Comparison of ENCODE assay signal across 8 cellular contexts in the genomic region with DNA sequence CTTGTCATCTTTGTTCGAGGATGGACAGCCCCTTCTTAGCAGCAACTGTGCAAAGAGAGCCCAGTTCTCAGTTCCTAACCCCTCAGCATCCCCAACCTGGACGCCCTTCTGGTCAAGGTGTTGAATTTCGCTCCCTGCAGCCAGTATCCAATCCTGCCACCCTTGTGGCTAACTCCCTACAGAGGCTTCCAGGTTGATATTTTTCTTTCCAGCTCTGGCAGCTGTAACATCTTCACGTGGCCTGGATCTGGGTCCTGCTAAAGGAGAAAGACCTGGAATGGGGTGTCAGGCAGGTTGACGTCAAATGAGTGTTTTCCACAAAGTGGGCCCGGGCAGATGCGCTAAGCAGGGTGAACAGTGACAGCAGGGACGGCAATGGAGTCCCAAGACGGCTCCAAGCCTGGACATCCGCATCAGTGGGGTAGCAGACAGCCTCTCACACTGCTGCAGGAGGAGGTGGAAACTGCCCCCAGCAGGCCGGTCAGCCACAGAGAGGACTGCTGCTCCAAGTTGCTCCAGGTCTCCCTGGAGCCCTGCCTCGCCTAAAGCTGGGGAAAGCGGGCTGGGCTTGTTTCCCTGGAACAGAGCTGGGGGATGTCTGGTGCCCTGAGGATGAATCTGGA. TPM values are rescaled to one million over a fixed set of nuclear protein-coding genes. Genes with fewer than 3 reads are reported as not detected.
DNase-seq lines count a peak whose midpoint lies in the region; ATAC-seq and TF ChIP-seq lines count a peak whose summit lies in the region.

No MANE protein-coding gene starts in this region.

- H3K4me3 Mint-ChIP-seq in naive thymus-derived CD4-positive, alpha-beta T cell = peak overlapping the region; percentile 84 to 93 (median 89)

- H3K36me3 ChIP-seq in naive thymus-derived CD4-positive, alpha-beta T cell (ENCODE audit: control insufficient read depth in 2 of 3, insufficient read depth in 3 of 3, low read length in 3 of 3) = peaks cover 0 to 23% (median under 1%) of the 10 kb centered on the region in 3 experiments

- H3K4me3 ChIP-seq in AG09309 (ENCODE audit: control insufficient read depth, low read depth, low read length) (peak overlapping the region; percentile 76), choroid plexus epithelial cell (ENCODE audit: low read depth, low read length) (peak overlapping the region; percentile 77)
- peak overlapping the region; percentile 78 for H3K4me3 ChIP-seq in naive thymus-derived CD4-positive, alpha-beta T cell (ENCODE audit: low read length)

- no peaks in the 10 kb centered on the region for H3K9me3 Mint-ChIP-seq in naive thymus-derived CD4-positive, alpha-beta T cell

- peaks cover 7 to 24% (median 12%) of the 10 kb centered on the region in 5 donors for H3K36me3 Mint-ChIP-seq in naive thymus-derived CD4-positive, alpha-beta T cell

- peak overlapping the region; percentile 81 to 96 (median 88) for H3K27ac Mint-ChIP-seq in naive thymus-derived CD4-positive, alpha-beta T cell

- TF ChIP-seq CTCF in AG09309 (IDR thresholded peaks at IDR 0.05; ENCODE audit: control insufficient read depth, insufficient read depth, low read depth, low read length, missing control alignments) = no peak
- no peak for TF ChIP-seq CTCF in choroid plexus epithelial cell (conservative IDR thresholded peaks at IDR 0.05; ENCODE audit: low read depth, low read length)

- CTCF ChIA-PET in naive thymus-derived CD4-positive, alpha-beta T cell (lab: Charles Lee) = no interaction called here

- H3K4me1 Mint-ChIP-seq in naive thymus-derived CD4-positive, alpha-beta T cell = peaks cover 28 to 42% (median 40%) of the 10 kb centered on the region in 7 donors

- H3K27me3 Mint-ChIP-seq in naive thymus-derived CD4-positive, alpha-beta T cell = peaks cover 0 to 6% (median 0%) of the 10 kb centered on the region in 5 donors

- peaks cover 10 to 34% of the 10 kb centered on the region in 2 donors for H3K4me1 ChIP-seq in naive thymus-derived CD4-positive, alpha-beta T cell (ENCODE audit: control insufficient read depth in 2 of 2, insufficient read depth in 2 of 2, low read length in 2 of 2)

- DNase-seq in AG09309 (ENCODE audit: low read depth) (no peak), HuH-7.5 (ENCODE audit: low spot score) (peak; percentile 50), choroid plexus epithelial cell (ENCODE audit: low read depth) (no peak), DMS153 treated with DMSO at 0.1 percent for 48 hours (lab: John Stamatoyannopoulos, UW; ENCODE audit: unreplicated experiment) (no peak), NCI-H2171 (lab: John Stamatoyannopoulos, UW) (no peak), epidermal melanocyte (ENCODE audit: insufficient read length, low spot score) (no peak)
- DNase-seq in naive thymus-derived CD4-positive, alpha-beta T cell = no peak

- H3K9me3 ChIP-seq in naive thymus-derived CD4-positive, alpha-beta T cell (ENCODE audit: control insufficient read depth in 2 of 3, low read length in 3 of 3) = no peaks in the 10 kb centered on the region

- intact Hi-C loops in naive thymus-derived CD4-positive, alpha-beta T cell (cut with micrococcal nuclease) = loop anchor here (1.0 to 10.0 kb wide), 9 partner anchors 55 to 846 kb away; a partner anchor contains a TSS

- H3K27me3 ChIP-seq in naive thymus-derived CD4-positive, alpha-beta T cell (ENCODE audit: control insufficient read depth in 2 of 2, insufficient read depth in 2 of 2, low read length in 2 of 2) = no peaks in the 10 kb centered on the region

- no peak for ATAC-seq in naive thymus-derived CD4-positive, alpha-beta T cell
- no peak for ATAC-seq in HG03095 (IDR thresholded peaks at IDR 0.05; ENCODE audit: unreplicated experiment)

- peak overlapping the region; percentile 91 for H3K27ac ChIP-seq in naive thymus-derived CD4-positive, alpha-beta T cell (ENCODE audit: low read depth, low read length)

- POLR2A ChIA-PET in naive thymus-derived CD4-positive, alpha-beta T cell (lab: Charles Lee) = no interaction called here

RNA-seq across cellular contexts. Expression of a gene that starts 1.0 kb away (rescaled TPM):
- 10 to 100 TPM; 35.9 to 52.1 (median 42.0) TPM for total RNA-seq in naive thymus-derived CD4-positive, alpha-beta T cell
- 10 to 100 TPM; 27.5 to 46.9 TPM for polyA plus RNA-seq in naive thymus-derived CD4-positive, alpha-beta T cell

RNA-seq across cellular contexts. Expression of a gene that starts 18.7 kb away (rescaled TPM):
- total RNA-seq in naive thymus-derived CD4-positive, alpha-beta T cell = not detected
- not detected for polyA plus RNA-seq in naive thymus-derived CD4-positive, alpha-beta T cell

RNA-seq across cellular contexts. Expression of a gene that starts 37.3 kb away (rescaled TPM):
- not detected for total RNA-seq in naive thymus-derived CD4-positive, alpha-beta T cell
- not detected for polyA plus RNA-seq in naive thymus-derived CD4-positive, alpha-beta T cell

RNA-seq across cellular contexts. Expression of a gene that starts 55.7 kb away (rescaled TPM):
- total RNA-seq in naive thymus-derived CD4-positive, alpha-beta T cell = 100 to 1,000 TPM in 4 of 5 experiments, 10 to 100 TPM in 1; 90.6 to 119 (median 107) TPM
- 10 to 100 TPM; 15.9 to 24.4 TPM for polyA plus RNA-seq in naive thymus-derived CD4-positive, alpha-beta T cell
